Comparison of ENCODE assay signal across 10 cellular contexts in genomic region chr2:226794077-226794670, GRCh38. TPM values are rescaled to one million over a fixed set of nuclear protein-coding genes. Genes with fewer than 3 reads are reported as not detected.
DNase-seq lines count a peak whose midpoint lies in the region; ATAC-seq and TF ChIP-seq lines count a peak whose summit lies in the region.
"Had no signal": no experiment of that assay in that cellular context is flagged by ENCODE, and none has a peak within 500 bp of the region (broad histone marks: within the 10 kb centered on the region; RNA-seq: fewer than 3 reads in every experiment).

No MANE protein-coding gene starts in this region.

- H3K9me3 Mint-ChIP-seq in nephron progenitor cell (peaks cover 10% of the 10 kb centered on the region), immature natural killer cell (no peaks in the 10 kb centered on the region)

- H3K27me3 ChIP-seq in duodenal mucosa (ENCODE audit: control insufficient read depth in 1 of 2, insufficient read depth in 2 of 2, low read length in 2 of 2): no peaks in the 10 kb centered on the region

- H3K4me3 ChIP-seq in AG10803 (ENCODE audit: low read length) (peak overlapping the region; percentile 86), duodenal mucosa (ENCODE audit: low read depth in 1 of 2, low read length in 2 of 2) (peak overlapping the region; percentile 48 to 77)

- H3K27me3 Mint-ChIP-seq in nephron progenitor cell (ENCODE audit: low read depth, poor library complexity): peaks cover 8% of the 10 kb centered on the region
- H3K27me3 Mint-ChIP-seq in immature natural killer cell (ENCODE audit: low read depth in 3 of 3): peaks cover 8 to 29% (median 23%) of the 10 kb centered on the region in 3 donors

- H3K4me1 ChIP-seq in duodenal mucosa (ENCODE audit: control insufficient read depth in 1 of 2, insufficient read depth in 2 of 2, low read length in 2 of 2): peaks cover 43 to 64% of the 10 kb centered on the region in 2 donors

- ATAC-seq in GM18909 (IDR thresholded peaks at IDR 0.05; ENCODE audit: poor library complexity, unreplicated experiment) (no peak), GM21576 (IDR thresholded peaks at IDR 0.05; ENCODE audit: unreplicated experiment) (no peak)

- no peaks in the 10 kb centered on the region for H3K9me3 ChIP-seq in duodenal mucosa (ENCODE audit: control insufficient read depth in 1 of 2, low read length in 2 of 2)
- H3K9me3 ChIP-seq: neutrophil had no signal

- H3K27ac Mint-ChIP-seq in nephron progenitor cell: no peak overlapping the region
- H3K27ac Mint-ChIP-seq in immature natural killer cell: no peak overlapping the region

- no peak overlapping the region for H3K27ac ChIP-seq in duodenal mucosa (ENCODE audit: low read depth, low read length)
- H3K27ac ChIP-seq: neutrophil had no signal

- peak overlapping the region; percentile 74 for H3K4me3 Mint-ChIP-seq in nephron progenitor cell
- H3K4me3 Mint-ChIP-seq in immature natural killer cell: no peak overlapping the region

- H3K9ac ChIP-seq in duodenal mucosa (ENCODE audit: low read depth in 1 of 2, low read length in 2 of 2): peak overlapping the region; percentile 1 to 55

- DNase-seq in AG10803 (ENCODE audit: low read depth): peak; percentile 25
- peak; percentile 48 for DNase-seq in LHCN-M2 (ENCODE audit: low read depth)
- no peak for DNase-seq in nephron progenitor cell
- no peak for DNase-seq in stimulated activated CD4-positive, alpha-beta T cell treated with anti-CD3 and anti-CD28 coated beads, Interleukin-2, amount 100 ng/mL, for 24 hours
- no peak for DNase-seq in immature natural killer cell
- DNase-seq: activated naive CD4-positive, alpha-beta T cell had no signal

- no peaks in the 10 kb centered on the region for H3K36me3 ChIP-seq in duodenal mucosa (ENCODE audit: control insufficient read depth in 1 of 2, insufficient read depth in 2 of 2, low read length in 2 of 2)
- H3K36me3 ChIP-seq: neutrophil had no signal

- H3K36me3 Mint-ChIP-seq in nephron progenitor cell (ENCODE audit: low read depth) (peaks cover 29% of the 10 kb centered on the region), immature natural killer cell (no peaks in the 10 kb centered on the region)

- no peak for TF ChIP-seq CTCF in AG10803 (conservative IDR thresholded peaks at IDR 0.05; ENCODE audit: low read length)
- no peak for TF ChIP-seq CTCF in nephron progenitor cell (IDR thresholded peaks at IDR 0.05)

- peaks cover 48% of the 10 kb centered on the region for H3K4me1 Mint-ChIP-seq in nephron progenitor cell
- H3K4me1 Mint-ChIP-seq in immature natural killer cell: peaks cover 13 to 17% of the 10 kb centered on the region in 2 donors

RNA-seq across cellular contexts. Expression of gene IRS1, which starts 5.4 kb away (rescaled TPM):
- 25.0 and 28.5 TPM in 2 replicates for total RNA-seq in LHCN-M2 (2014; rRNA removed)
- 18.9 TPM for polyA plus RNA-seq in LHCN-M2 (2012)
- under 1 TPM in 1 of 3 donors, not detected in 2; 0.03 TPM for polyA plus RNA-seq in immature natural killer cell

RNA-seq across cellular contexts. Expression of gene RHBDD1, which starts 41.7 kb away (rescaled TPM):
- 4.4 and 6.6 TPM in 2 replicates for total RNA-seq in LHCN-M2 (2014; rRNA removed)
- 9.0 TPM for polyA plus RNA-seq in LHCN-M2 (2012)
- polyA plus RNA-seq in immature natural killer cell: 10 to 100 TPM; 10.3 to 19.0 (median 11.2) TPM

Comparison
In these comparisons a context has a peak if more than half of its experiments do, and no peak if none do; other contexts are left out.
1. DNase-seq: peak in AG10803 (single experiment) and LHCN-M2 (single experiment); none in nephron progenitor cell (single experiment), stimulated activated CD4-positive, alpha-beta T cell treated with anti-CD3 and anti-CD28 coated beads, Interleukin-2, amount 100 ng/mL, for 24 hours (0 of 2) and immature natural killer cell (0 of 3).